Comparison of ENCODE assay signal across 25 cellular contexts in genomic region chr6:16978686-16979085, GRCh38.
DNase-seq lines count a peak whose midpoint lies in the region; ATAC-seq and TF ChIP-seq lines count a peak whose summit lies in the region.
"Had no signal": no experiment of that assay in that cellular context is flagged by ENCODE, and none has a peak within 500 bp of the region (broad histone marks: within the 10 kb centered on the region; RNA-seq: fewer than 3 reads in every experiment).

No MANE protein-coding gene starts in this region.

- intact Hi-C loops in lower lobe of right lung (cut with DNase I): no loop called here

- TF ChIP-seq RAD21 in neural cell (conservative IDR thresholded peaks at IDR 0.05): no peak

- H3K27ac ChIP-seq in neural cell (ENCODE audit: low read length): peak overlapping the region; percentile 87
- H3K27ac ChIP-seq in lower lobe of right lung: no peak overlapping the region
- H3K27ac ChIP-seq: BLaER1 had no signal

- H3K27me3 ChIP-seq in neural cell (ENCODE audit: insufficient read depth, low read depth, low read length) (no peaks in the 10 kb centered on the region), lower lobe of right lung (ENCODE audit: low read depth) (no peaks in the 10 kb centered on the region)
- H3K27me3 ChIP-seq: BE2C, BLaER1 had no signal

- H3K4me3 ChIP-seq in neural cell (ENCODE audit: low read length) (no peak overlapping the region), lower lobe of right lung (no peak overlapping the region)
- H3K4me3 ChIP-seq: BLaER1, GM12878 had no signal

- no peak for DNase-seq in activated T-cell treated with anti-CD3 and anti-CD28 coated beads, Interleukin-2, amount 50 U/mL, for 4 hours
- no peak for DNase-seq in activated T-cell treated with anti-CD3 and anti-CD28 coated beads, Interleukin-2, amount 50 U/mL, for 24 hours
- DNase-seq in activated naive CD8-positive, alpha-beta T cell treated with anti-CD3 and anti-CD28 coated beads, Interleukin-2, amount 50 U/mL, for 24 hours: no peak
- DNase-seq in activated naive CD8-positive, alpha-beta T cell treated with anti-CD3 and anti-CD28 coated beads for 36 hours: no peak
- DNase-seq in activated CD8-positive, alpha-beta memory T cell treated with anti-CD3 and anti-CD28 coated beads for 24 hours: no peak
- DNase-seq in lower lobe of right lung: no peak
- DNase-seq: 8988T; ACHN; BE2C; C1 segment of cervical spinal cord; CD4-positive, alpha-beta memory T cell; CD4-positive, CD25-positive, alpha-beta regulatory T cell; CD8-positive, alpha-beta memory T cell; COR-L47; DMS 273 treated with DMSO at 0.1 percent for 48 hours; DMS153; DMS53; DMS79; DND-41; EL; GDM1 had no signal

- H3K36me3 Mint-ChIP-seq in activated T-cell treated with anti-CD3 and anti-CD28 coated beads, Interleukin-2, amount 50 U/mL, for 4 hours (ENCODE audit: insufficient read depth): no peaks in the 10 kb centered on the region
- H3K36me3 Mint-ChIP-seq in activated T-cell treated with anti-CD3 and anti-CD28 coated beads, Interleukin-2, amount 50 U/mL, for 24 hours (ENCODE audit: low read depth): no peaks in the 10 kb centered on the region
- H3K36me3 Mint-ChIP-seq in activated naive CD8-positive, alpha-beta T cell treated with anti-CD3 and anti-CD28 coated beads, Interleukin-2, amount 50 U/mL, for 24 hours (ENCODE audit: low read depth): no peaks in the 10 kb centered on the region
- no peaks in the 10 kb centered on the region for H3K36me3 Mint-ChIP-seq in activated naive CD8-positive, alpha-beta T cell treated with anti-CD3 and anti-CD28 coated beads for 36 hours
- H3K36me3 Mint-ChIP-seq: CD14-positive monocyte; CD4-positive, alpha-beta memory T cell; CD4-positive, CD25-positive, alpha-beta regulatory T cell; CD8-positive, alpha-beta memory T cell had no signal

- H3K4me2 ChIP-seq in neural cell (ENCODE audit: low read length): no peak overlapping the region
- H3K4me2 ChIP-seq: BLaER1 had no signal

- H3K9me3 ChIP-seq in neural cell (ENCODE audit: low read length) (no peaks in the 10 kb centered on the region), lower lobe of right lung (no peaks in the 10 kb centered on the region)
- H3K9me3 ChIP-seq: BE2C, BLaER1 had no signal

- H3K79me2 ChIP-seq in neural cell (replicated peaks; ENCODE audit: insufficient read depth, low read length): no peaks in the 10 kb centered on the region

- peaks cover 5% of the 10 kb centered on the region for H3F3A ChIP-seq in neural cell (ENCODE audit: insufficient read depth, low read length, poor library complexity, severe bottlenecking)

- no peak overlapping the region for H3K27ac Mint-ChIP-seq in activated T-cell treated with anti-CD3 and anti-CD28 coated beads, Interleukin-2, amount 50 U/mL, for 24 hours
- H3K27ac Mint-ChIP-seq in activated naive CD8-positive, alpha-beta T cell treated with anti-CD3 and anti-CD28 coated beads, Interleukin-2, amount 50 U/mL, for 24 hours: no peak overlapping the region
- H3K27ac Mint-ChIP-seq in activated naive CD8-positive, alpha-beta T cell treated with anti-CD3 and anti-CD28 coated beads for 36 hours: no peak overlapping the region
- H3K27ac Mint-ChIP-seq: CD14-positive monocyte; CD4-positive, alpha-beta memory T cell; CD4-positive, CD25-positive, alpha-beta regulatory T cell; CD8-positive, alpha-beta memory T cell had no signal

- peaks cover 5% of the 10 kb centered on the region for H3K4me1 ChIP-seq in lower lobe of right lung
- H3K4me1 ChIP-seq: BE2C, BLaER1 had no signal

- no peak overlapping the region for H3K9ac ChIP-seq in neural cell (ENCODE audit: low read length)
- H3K9ac ChIP-seq: BLaER1 had no signal

- H3K4me1 Mint-ChIP-seq in activated T-cell treated with anti-CD3 and anti-CD28 coated beads, Interleukin-2, amount 50 U/mL, for 4 hours (ENCODE audit: low read depth): no peaks in the 10 kb centered on the region
- no peaks in the 10 kb centered on the region for H3K4me1 Mint-ChIP-seq in activated T-cell treated with anti-CD3 and anti-CD28 coated beads, Interleukin-2, amount 50 U/mL, for 24 hours (ENCODE audit: low read depth)
- H3K4me1 Mint-ChIP-seq in activated naive CD8-positive, alpha-beta T cell treated with anti-CD3 and anti-CD28 coated beads, Interleukin-2, amount 50 U/mL, for 24 hours: no peaks in the 10 kb centered on the region
- no peaks in the 10 kb centered on the region for H3K4me1 Mint-ChIP-seq in activated naive CD8-positive, alpha-beta T cell treated with anti-CD3 and anti-CD28 coated beads for 36 hours
- H3K4me1 Mint-ChIP-seq: CD4-positive, alpha-beta memory T cell; CD4-positive, CD25-positive, alpha-beta regulatory T cell; CD8-positive, alpha-beta memory T cell had no signal

- no peaks in the 10 kb centered on the region for H3K9me3 Mint-ChIP-seq in activated T-cell treated with anti-CD3 and anti-CD28 coated beads, Interleukin-2, amount 50 U/mL, for 4 hours
- H3K9me3 Mint-ChIP-seq in activated T-cell treated with anti-CD3 and anti-CD28 coated beads, Interleukin-2, amount 50 U/mL, for 24 hours: no peaks in the 10 kb centered on the region
- peaks cover 4% of the 10 kb centered on the region for H3K9me3 Mint-ChIP-seq in activated naive CD8-positive, alpha-beta T cell treated with anti-CD3 and anti-CD28 coated beads, Interleukin-2, amount 50 U/mL, for 24 hours
- H3K9me3 Mint-ChIP-seq in activated naive CD8-positive, alpha-beta T cell treated with anti-CD3 and anti-CD28 coated beads for 36 hours: no peaks in the 10 kb centered on the region

- H4K20me1 ChIP-seq in neural cell (ENCODE audit: insufficient read depth): no peaks in the 10 kb centered on the region
- H4K20me1 ChIP-seq: BLaER1 had no signal

- H3K4me3 Mint-ChIP-seq in activated T-cell treated with anti-CD3 and anti-CD28 coated beads, Interleukin-2, amount 50 U/mL, for 4 hours: no peak overlapping the region
- no peak overlapping the region for H3K4me3 Mint-ChIP-seq in activated T-cell treated with anti-CD3 and anti-CD28 coated beads, Interleukin-2, amount 50 U/mL, for 24 hours
- no peak overlapping the region for H3K4me3 Mint-ChIP-seq in activated naive CD8-positive, alpha-beta T cell treated with anti-CD3 and anti-CD28 coated beads, Interleukin-2, amount 50 U/mL, for 24 hours
- no peak overlapping the region for H3K4me3 Mint-ChIP-seq in activated naive CD8-positive, alpha-beta T cell treated with anti-CD3 and anti-CD28 coated beads for 36 hours
- H3K4me3 Mint-ChIP-seq: CD14-positive monocyte; CD4-positive, alpha-beta memory T cell; CD4-positive, CD25-positive, alpha-beta regulatory T cell; CD8-positive, alpha-beta memory T cell had no signal

- no peaks in the 10 kb centered on the region for H3K9me2 ChIP-seq in neural cell (ENCODE audit: insufficient read depth, low read length)

- peaks cover 35% of the 10 kb centered on the region for H3K27me3 Mint-ChIP-seq in activated T-cell treated with anti-CD3 and anti-CD28 coated beads, Interleukin-2, amount 50 U/mL, for 4 hours (ENCODE audit: low read depth)
- peaks cover 68% of the 10 kb centered on the region for H3K27me3 Mint-ChIP-seq in activated T-cell treated with anti-CD3 and anti-CD28 coated beads, Interleukin-2, amount 50 U/mL, for 24 hours
- peaks cover 54% of the 10 kb centered on the region for H3K27me3 Mint-ChIP-seq in activated naive CD8-positive, alpha-beta T cell treated with anti-CD3 and anti-CD28 coated beads, Interleukin-2, amount 50 U/mL, for 24 hours
- H3K27me3 Mint-ChIP-seq in activated naive CD8-positive, alpha-beta T cell treated with anti-CD3 and anti-CD28 coated beads for 36 hours: peaks cover 52% of the 10 kb centered on the region

- no peak overlapping the region for H2AFZ ChIP-seq in neural cell (ENCODE audit: low read depth, low read length)

- ATAC-seq in activated T-cell treated with anti-CD3 and anti-CD28 coated beads, Interleukin-2, amount 50 U/mL, for 4 hours: peak; percentile 60 to 63
- ATAC-seq in activated naive CD8-positive, alpha-beta T cell treated with anti-CD3 and anti-CD28 coated beads, Interleukin-2, amount 50 U/mL, for 24 hours: peak; percentile 40
- no peak for ATAC-seq in lower lobe of right lung
- ATAC-seq: GM12878 had no signal

- no peaks in the 10 kb centered on the region for H3K36me3 ChIP-seq in neural cell (ENCODE audit: insufficient read depth, low read length)
- H3K36me3 ChIP-seq in lower lobe of right lung: no peaks in the 10 kb centered on the region
- H3K36me3 ChIP-seq: BE2C, BLaER1 had no signal

- no peak for TF ChIP-seq CTCF in neural cell (IDR thresholded peaks at IDR 0.05; ENCODE audit: poor library complexity, severe bottlenecking)
- TF ChIP-seq CTCF in lower lobe of right lung (IDR thresholded peaks at IDR 0.05): no peak

- TF ChIP-seq EP300 in neural cell (conservative IDR thresholded peaks at IDR 0.05; ENCODE audit: poor library complexity, severe bottlenecking): no peak

TF ChIP-seq in neural cell, 6 proteins besides CTCF, POLR2A, EP300 and RAD21:
- TF ChIP-seq TAF1 (IDR thresholded peaks at IDR 0.05; ENCODE audit: low read depth) (no peak), EZH2 (IDR thresholded peaks at IDR 0.05; ENCODE audit: borderline replicate concordance, insufficient read depth, low read length, poor library complexity, severe bottlenecking) (no peak), SMC3 (conservative IDR thresholded peaks at IDR 0.05; ENCODE audit: poor library complexity) (no peak)

Comparison
In these comparisons a context has a peak if more than half of its experiments do, and no peak if none do; other contexts are left out.
1. ATAC-seq: peak in activated T-cell treated with anti-CD3 and anti-CD28 coated beads, Interleukin-2, amount 50 U/mL, for 4 hours (2 of 2) and activated naive CD8-positive, alpha-beta T cell treated with anti-CD3 and anti-CD28 coated beads, Interleukin-2, amount 50 U/mL, for 24 hours (single experiment); none in lower lobe of right lung (0 of 2).